7 cellular contexts compared by ENCODE assay signal in genomic region chr20:50137702-50138101, GRCh38. TPM values are rescaled to one million over a fixed set of nuclear protein-coding genes. Genes with fewer than 3 reads are reported as not detected.
DNase-seq lines count a peak whose midpoint lies in the region; ATAC-seq, FAIRE-seq and TF ChIP-seq lines count a peak whose summit lies in the region.
"Not testable (repeated sequence)": the region's sequence is repeated elsewhere in the genome, so short reads cannot be mapped to it uniquely, and the experiment has no call there.

No MANE protein-coding gene starts in this region.

- not testable (repeated sequence) for H2AFZ ChIP-seq in HCT116 (ENCODE audit: low read depth, low read length, poor library complexity, severe bottlenecking); K562 (ENCODE audit: low read depth, low read length); smooth muscle cell (ENCODE audit: low read depth)

- 89% methylated on average over 13 of the region's 13 CpGs for WGBS in K562 (ENCODE audit: insufficient coverage, low coverage, missing lambda C conversion rate)
- WGBS in esophagus squamous epithelium, 2 donors, result 53 to 70% methylated on average over 4 to 13 of the region's 13 CpGs
- 90% methylated on average over 13 of the region's 13 CpGs for WGBS in smooth muscle cell (ENCODE audit: low lambda C conversion rate)

- not testable (repeated sequence) for H3K9me1 ChIP-seq in K562 (ENCODE audit: control insufficient read depth, insufficient read depth, low read length)

- peaks cover 93% of the 10 kb centered on the region for H3K79me2 ChIP-seq in HCT116 (ENCODE audit: insufficient read depth, low read length)
- H3K79me2 ChIP-seq in K562 (ENCODE audit: control insufficient read depth, insufficient read depth, low read length), result peaks cover 28% of the 10 kb centered on the region
- peaks cover 86% of the 10 kb centered on the region for H3K79me2 ChIP-seq in smooth muscle cell (ENCODE audit: low read depth)

- H3K4me1 Mint-ChIP-seq in natural killer cell treated with Interleukin-12 subunit alpha and Interleukin-12 subunit beta and Interleukin-15 and Interleukin-18, amount 100 ng/mL, for 72 hours (ENCODE audit: low read depth in 2 of 2), result peaks cover 6 to 25% of the 10 kb centered on the region in 2 donors

- not testable (repeated sequence) for FAIRE-seq in K562 (lab: Jason Lieb, UNC)

- not testable (repeated sequence) for H4K20me1 ChIP-seq in HCT116 (ENCODE audit: insufficient read depth); K562 (replicated peaks; ENCODE audit: control insufficient read depth, insufficient read depth, low read length)
- peaks cover 92% of the 10 kb centered on the region for H4K20me1 ChIP-seq in smooth muscle cell (ENCODE audit: low read depth)

- POLR2A ChIA-PET in HCT116 (lab: Charles Lee) (interaction anchor here (0.8 kb wide), 1 partner anchor 22 kb away, joined by 3 read pairs; no protein-coding TSS in a partner anchor), K562 (lab: Yijun Ruan, JAX) (interaction anchor here (1.4 to 3.1 kb wide), 3 partner anchors 11 to 16 kb away, joined by 6 to 16 read pairs (median 9); partner anchors contain the start of gene PEDS1)

- H3K4me3 Mint-ChIP-seq in natural killer cell treated with Interleukin-12 subunit alpha and Interleukin-12 subunit beta and Interleukin-15 and Interleukin-18, amount 100 ng/mL, for 72 hours, result not testable (repeated sequence)

- CTCF ChIA-PET in HCT116 (lab: Charles Lee), result interaction anchor here (2.2 kb wide), 1 partner anchor 17 kb away, joined by 6 read pairs; no protein-coding TSS in a partner anchor
- CTCF ChIA-PET in K562 (lab: Yijun Ruan, JAX; ENCODE audit: low intra/inter-chr PET ratio), result not testable (repeated sequence)

- H3K4me3 ChIP-seq in HCT116 (replicated peaks in 1 of 2; ENCODE audit: low read depth in 1 of 2, low read length in 2 of 2); SJSA1; K562; esophagus squamous epithelium; right atrium auricular region; smooth muscle cell: not testable (repeated sequence)

- H3K27ac Mint-ChIP-seq in natural killer cell treated with Interleukin-12 subunit alpha and Interleukin-12 subunit beta and Interleukin-15 and Interleukin-18, amount 100 ng/mL, for 72 hours, result peak overlapping the region; percentile 18 to 79

- ATAC-seq in HCT116; K562; natural killer cell treated with Interleukin-12 subunit alpha and Interleukin-12 subunit beta and Interleukin-15 and Interleukin-18, amount 100 ng/mL, for 72 hours: not testable (repeated sequence)

- not testable (repeated sequence) for TF ChIP-seq RAD21 in HCT116 (IDR thresholded peaks at IDR 0.05; ENCODE audit: low read depth); K562 (CRISPR knock-in tag; conservative IDR thresholded peaks at IDR 0.05 in 1 of 2, IDR thresholded peaks at IDR 0.05 in 1 of 2)

- H3K9me3 ChIP-seq in HCT116 (ENCODE audit: control insufficient read depth in 1 of 2, insufficient read depth in 1 of 2, low read depth in 1 of 2, low read length in 2 of 2); SJSA1 (replicated peaks); K562 (replicated peaks; ENCODE audit: control insufficient read depth, insufficient read depth, low read depth, low read length); esophagus squamous epithelium; right atrium auricular region; smooth muscle cell (replicated peaks; ENCODE audit: low read depth): not testable (repeated sequence)

- 0 out of 2 replicates have a peak overlapping the region, but pooled peaks have one; percentile 9 for H3K9ac ChIP-seq in HCT116 (ENCODE audit: low read length)
- H3K9ac ChIP-seq in K562 (ENCODE audit: insufficient read depth in 1 of 2, low read depth in 2 of 2, low read length in 2 of 2); smooth muscle cell (ENCODE audit: low read depth): not testable (repeated sequence)

- not testable (repeated sequence) for TF ChIP-seq POLR2A in HCT116 (IDR thresholded peaks at IDR 0.05; ENCODE audit: borderline replicate concordance, extremely low read depth, insufficient read depth, insufficient read length); K562 (conservative IDR thresholded peaks at IDR 0.05); esophagus squamous epithelium (IDR thresholded peaks at IDR 0.05)

- not testable (repeated sequence) for TF ChIP-seq EP300 in K562 (IDR thresholded peaks at IDR 0.05; ENCODE audit: low read length)

- intact Hi-C loops in HCT116 (cut with micrococcal nuclease); K562 (cut with micrococcal nuclease); esophagus squamous epithelium (cut with DNase I): not testable (repeated sequence)

- not testable (repeated sequence) for H3K27me3 ChIP-seq in HCT116 (ENCODE audit: insufficient read depth, low read length); SJSA1 (replicated peaks); K562 (ENCODE audit: control insufficient read depth in 2 of 2, insufficient read depth in 2 of 2, low read length in 2 of 2); esophagus squamous epithelium; right atrium auricular region; smooth muscle cell (ENCODE audit: low read depth)

- peaks cover 28 to 54% of the 10 kb centered on the region in 2 experiments for H3K4me1 ChIP-seq in HCT116 (ENCODE audit: control insufficient read depth in 1 of 2, insufficient read depth in 2 of 2, low read length in 2 of 2)
- H3K4me1 ChIP-seq in SJSA1 (replicated peaks), result peaks cover 25% of the 10 kb centered on the region
- H3K4me1 ChIP-seq in K562 (replicated peaks in 1 of 2; ENCODE audit: control insufficient read depth in 2 of 2, insufficient read depth in 2 of 2, low read length in 2 of 2), result peaks cover 4 to 21% of the 10 kb centered on the region in 2 experiments; a peak in 4 of 5 replicates
- peaks cover 49 to 90% (median 51%) of the 10 kb centered on the region in 3 donors for H3K4me1 ChIP-seq in esophagus squamous epithelium
- peaks cover 0 to 57% of the 10 kb centered on the region in 2 donors for H3K4me1 ChIP-seq in right atrium auricular region
- not testable (repeated sequence) for H3K4me1 ChIP-seq in smooth muscle cell (ENCODE audit: low read depth)

- BruUV-seq in HCT116 (replicated peaks; lab: Mats Ljungman, UMichigan); K562 (replicated peaks; lab: Mats Ljungman, UMichigan): not testable (repeated sequence)

- H3K36me3 ChIP-seq in HCT116 (ENCODE audit: control insufficient read depth in 1 of 2, insufficient read depth in 2 of 2, low read length in 2 of 2), result peaks cover 24 to 31% of the 10 kb centered on the region in 2 experiments
- peaks cover 89% of the 10 kb centered on the region for H3K36me3 ChIP-seq in SJSA1
- H3K36me3 ChIP-seq in K562 (ENCODE audit: control insufficient read depth, insufficient read depth, low read length), result peaks cover 70% of the 10 kb centered on the region
- peaks cover 6 to 85% (median 23%) of the 10 kb centered on the region in 3 donors for H3K36me3 ChIP-seq in esophagus squamous epithelium
- H3K36me3 ChIP-seq in right atrium auricular region, result peaks cover 30% of the 10 kb centered on the region
- H3K36me3 ChIP-seq in smooth muscle cell (ENCODE audit: low read depth), result not testable (repeated sequence)

- H3F3A ChIP-seq in smooth muscle cell (ENCODE audit: low read depth), result not testable (repeated sequence)

- RAD21 ChIA-PET in HCT116 (lab: Charles Lee; ENCODE audit: low non-redundant PET in 1 of 2, low total read pairs in 2 of 2, uncharacterized antibody in 2 of 2, unreplicated experiment in 2 of 2), result not testable (repeated sequence)

- H3K36me3 Mint-ChIP-seq in natural killer cell treated with Interleukin-12 subunit alpha and Interleukin-12 subunit beta and Interleukin-15 and Interleukin-18, amount 100 ng/mL, for 72 hours, result not testable (repeated sequence)

- peak overlapping the region; percentile 44; the same call in 1 of the 2 replicates for H3K27ac ChIP-seq in HCT116 (ENCODE audit: low read depth, low read length)
- H3K27ac ChIP-seq in SJSA1, result 0 out of 2 replicates have a peak overlapping the region, but pooled peaks have one; percentile 19
- peak overlapping the region; percentile 2; the same call in 2 of the 3 replicates for H3K27ac ChIP-seq in K562 (ENCODE audit: extremely low read depth, low read depth, low read length)
- peak overlapping the region; percentile 56 to 99 (median 86) for H3K27ac ChIP-seq in esophagus squamous epithelium
- peak overlapping the region; percentile 67 to 71 for H3K27ac ChIP-seq in right atrium auricular region
- peak overlapping the region; percentile 57 for H3K27ac ChIP-seq in smooth muscle cell (ENCODE audit: low read depth)

- TF ChIP-seq CTCF in HCT116 (IDR thresholded peaks at IDR 0.05 in 2 of 3, conservative IDR thresholded peaks at IDR 0.05 in 1 of 3; ENCODE audit: borderline replicate concordance in 1 of 3, insufficient read depth in 1 of 3, low read depth in 2 of 3, low read length in 2 of 3); K562 (IDR thresholded peaks at IDR 0.05 in 2 of 3, conservative IDR thresholded peaks at IDR 0.05 in 1 of 3; ENCODE audit: insufficient read depth in 2 of 3, low read depth in 1 of 3, low read length in 3 of 3); esophagus squamous epithelium (IDR thresholded peaks at IDR 0.05); right atrium auricular region (IDR thresholded peaks at IDR 0.05); smooth muscle cell (IDR thresholded peaks at IDR 0.05; ENCODE audit: borderline replicate concordance, insufficient read depth, poor library complexity, severe bottlenecking): not testable (repeated sequence)

- H3K27me3 Mint-ChIP-seq in natural killer cell treated with Interleukin-12 subunit alpha and Interleukin-12 subunit beta and Interleukin-15 and Interleukin-18, amount 100 ng/mL, for 72 hours, result not testable (repeated sequence)

- in situ Hi-C loops in K562 (cut with MboI), result not testable (repeated sequence)

- DNase-seq in HCT116 (ENCODE audit: low read depth, low spot score); SJSA1 (ENCODE audit: low read depth in 1 of 2, low spot score in 2 of 2); K562 (ENCODE audit: extremely low read depth in 1 of 4, low spot score in 3 of 4); esophagus squamous epithelium (lab: John Stamatoyannopoulos, UW); right atrium auricular region (ENCODE audit: low spot score); natural killer cell treated with Interleukin-12 subunit alpha and Interleukin-12 subunit beta and Interleukin-15 and Interleukin-18, amount 100 ng/mL, for 72 hours (ENCODE audit: low spot score); smooth muscle cell (lab: John Stamatoyannopoulos, UW; ENCODE audit: unreplicated experiment): not testable (repeated sequence)

- H3K9me2 ChIP-seq in HCT116 (ENCODE audit: insufficient read depth), result not testable (repeated sequence)

- H3K9me3 Mint-ChIP-seq in natural killer cell treated with Interleukin-12 subunit alpha and Interleukin-12 subunit beta and Interleukin-15 and Interleukin-18, amount 100 ng/mL, for 72 hours, result not testable (repeated sequence)

- H3K4me2 ChIP-seq in HCT116 (ENCODE audit: low read length), result peak overlapping the region; percentile 64
- not testable (repeated sequence) for H3K4me2 ChIP-seq in K562 (ENCODE audit: insufficient read depth, low read length); smooth muscle cell

RNA-seq across cellular contexts. Expression of gene PEDS1, which starts 15.8 kb away (rescaled TPM):
- total RNA-seq in HCT116 (2021; ENCODE audit: unreplicated experiment) (31.9 TPM), K562 (2014; rRNA removed) (32.8 and 43.9 TPM in 2 replicates), K562 (2014; rRNA removed; fragmentation: Illumina TruSeq; extraction: Trizol) (11.4 and 17.1 TPM in 2 replicates), K562 (2015; rRNA removed; fragmentation: Illumina TruSeq; extraction: Trizol) (24.7 and 24.9 TPM in 2 replicates), K562 (2021) (28.0 and 28.5 TPM in 2 replicates), esophagus squamous epithelium (10 to 100 TPM; 32.8 to 54.0 (median 46.7) TPM), right atrium auricular region (10 to 100 TPM; 26.1 to 30.7 TPM), smooth muscle cell (36.6 and 45.8 TPM in 2 replicates)
- polyA plus RNA-seq in HCT116 (2012), result 43.0 and 49.4 TPM in 2 replicates
- 24.8 and 43.5 TPM in 2 replicates for total RNA-seq in SJSA1 (2014; rRNA removed; shearing (Covaris generic))
- 13.1 and 31.5 TPM in 2 replicates for total RNA-seq in K562 (2011; cell fraction: chromatin; rRNA removed; ENCODE audit: low replicate concordance)
- total RNA-seq in K562 (2011; cell fraction: nucleolus; rRNA removed), result 28.4 and 33.9 TPM in 2 replicates
- total RNA-seq in K562 (2011; cell fraction: nucleoplasm; rRNA removed), result 33.6 and 54.6 TPM in 2 replicates
- polyA plus RNA-seq in K562 (2011; rRNA removed) (23.6 and 53.8 TPM in 2 replicates), K562 (2014; fragmentation: Illumina TruSeq; extraction: Trizol) (38.5 and 40.3 TPM in 2 replicates), K562 (2014; fragmentation: Nextera tagmentation; extraction: Ambion mirVana) (1 to 10 TPM; 2.9 to 3.9 TPM), K562 (2014; rRNA removed) (24.2 and 29.4 TPM in 2 replicates), smooth muscle cell (47.4 and 64.3 TPM in 2 replicates)
- 65.7 and 87.4 TPM in 2 replicates for polyA plus RNA-seq in K562 (2011; cell fraction: cytosol; rRNA removed)
- polyA plus RNA-seq in K562 (2011; cell fraction: nucleus; rRNA removed), result 22.6 and 23.4 TPM in 2 replicates
- 24.6 and 36.8 TPM in 2 replicates for polyA plus RNA-seq in K562 (2012)
- 33.6 and 49.2 TPM in 2 replicates for polyA minus RNA-seq in K562 (2011; rRNA and poly(A)+ RNA removed)
- 34.3 and 45.2 TPM in 2 replicates for polyA minus RNA-seq in K562 (2011; cell fraction: cytosol; rRNA and poly(A)+ RNA removed)
- 4.0 and 5.9 TPM in 2 replicates for polyA minus RNA-seq in K562 (2011; cell fraction: nucleus; rRNA and poly(A)+ RNA removed)
- total RNA-seq in natural killer cell treated with Interleukin-12 subunit alpha and Interleukin-12 subunit beta and Interleukin-15 and Interleukin-18, amount 100 ng/mL, for 72 hours, result 10 to 100 TPM; 31.2 to 33.8 TPM

RNA-seq across cellular contexts. Expression of gene UBE2V1, which starts 24.8 kb away (rescaled TPM):
- 114 TPM for total RNA-seq in HCT116 (2021; ENCODE audit: unreplicated experiment)
- 69.3 and 94.4 TPM in 2 replicates for polyA plus RNA-seq in HCT116 (2012)
- 45.4 and 51.1 TPM in 2 replicates for total RNA-seq in SJSA1 (2014; rRNA removed; shearing (Covaris generic))
- 218 and 364 TPM in 2 replicates for total RNA-seq in K562 (2011; cell fraction: chromatin; rRNA removed; ENCODE audit: low replicate concordance)
- total RNA-seq in K562 (2011; cell fraction: nucleolus; rRNA removed), result 115 and 134 TPM in 2 replicates
- total RNA-seq in K562 (2011; cell fraction: nucleoplasm; rRNA removed), result 295 and 429 TPM in 2 replicates
- total RNA-seq in K562 (2014; rRNA removed), result 62.8 and 94.6 TPM in 2 replicates
- 93.0 and 107 TPM in 2 replicates for total RNA-seq in K562 (2014; rRNA removed; fragmentation: Illumina TruSeq; extraction: Trizol)
- total RNA-seq in K562 (2015; rRNA removed; fragmentation: Illumina TruSeq; extraction: Trizol), result 93.5 and 94.9 TPM in 2 replicates
- total RNA-seq in K562 (2021), result 113 and 119 TPM in 2 replicates
- polyA plus RNA-seq in K562 (2011; rRNA removed), result 112 and 129 TPM in 2 replicates
- 77.3 and 148 TPM in 2 replicates for polyA plus RNA-seq in K562 (2011; cell fraction: cytosol; rRNA removed)
- 118 and 127 TPM in 2 replicates for polyA plus RNA-seq in K562 (2011; cell fraction: nucleus; rRNA removed)
- 139 and 160 TPM in 2 replicates for polyA plus RNA-seq in K562 (2012)
- polyA plus RNA-seq in K562 (2014; fragmentation: Illumina TruSeq; extraction: Trizol), result 237 and 271 TPM in 2 replicates
- 100 to 1,000 TPM; 145 to 357 TPM for polyA plus RNA-seq in K562 (2014; fragmentation: Nextera tagmentation; extraction: Ambion mirVana)
- 146 and 170 TPM in 2 replicates for polyA plus RNA-seq in K562 (2014; rRNA removed)
- 132 and 142 TPM in 2 replicates for polyA minus RNA-seq in K562 (2011; rRNA and poly(A)+ RNA removed)
- 41.7 and 44.1 TPM in 2 replicates for polyA minus RNA-seq in K562 (2011; cell fraction: cytosol; rRNA and poly(A)+ RNA removed)
- polyA minus RNA-seq in K562 (2011; cell fraction: nucleus; rRNA and poly(A)+ RNA removed), result 67.2 and 111 TPM in 2 replicates
- total RNA-seq in esophagus squamous epithelium, result 10 to 100 TPM; 44.4 to 80.7 (median 63.4) TPM
- 10 to 100 TPM; 61.2 to 70.2 TPM for total RNA-seq in right atrium auricular region
- 100 to 1,000 TPM; 198 to 240 TPM for total RNA-seq in natural killer cell treated with Interleukin-12 subunit alpha and Interleukin-12 subunit beta and Interleukin-15 and Interleukin-18, amount 100 ng/mL, for 72 hours
- 94.1 and 94.8 TPM in 2 replicates for total RNA-seq in smooth muscle cell
- polyA plus RNA-seq in smooth muscle cell, result 128 and 141 TPM in 2 replicates

RNA-seq across cellular contexts. Expression of gene CEBPB, which starts 52.9 kb away (rescaled TPM):
- 113 TPM for total RNA-seq in HCT116 (2021; ENCODE audit: unreplicated experiment)
- polyA plus RNA-seq in HCT116 (2012), result 49.1 and 50.9 TPM in 2 replicates
- total RNA-seq in SJSA1 (2014; rRNA removed; shearing (Covaris generic)), result 29.3 and 30.8 TPM in 2 replicates
- 3.3 and 9.2 TPM in 2 replicates for total RNA-seq in K562 (2011; cell fraction: chromatin; rRNA removed; ENCODE audit: low replicate concordance)
- 18.3 and 19.3 TPM in 2 replicates for total RNA-seq in K562 (2011; cell fraction: nucleolus; rRNA removed)
- total RNA-seq in K562 (2011; cell fraction: nucleoplasm; rRNA removed), result 8.7 and 9.0 TPM in 2 replicates
- 41.7 and 51.5 TPM in 2 replicates for total RNA-seq in K562 (2014; rRNA removed)
- 8.1 and 8.3 TPM in 2 replicates for total RNA-seq in K562 (2014; rRNA removed; fragmentation: Illumina TruSeq; extraction: Trizol)
- 5.7 and 6.6 TPM in 2 replicates for total RNA-seq in K562 (2015; rRNA removed; fragmentation: Illumina TruSeq; extraction: Trizol)
- 68.2 and 72.6 TPM in 2 replicates for total RNA-seq in K562 (2021)
- 7.8 and 10.8 TPM in 2 replicates for polyA plus RNA-seq in K562 (2011; rRNA removed)
- polyA plus RNA-seq in K562 (2011; cell fraction: cytosol; rRNA removed), result 12.1 and 32.2 TPM in 2 replicates
- polyA plus RNA-seq in K562 (2011; cell fraction: nucleus; rRNA removed), result 15.5 and 18.1 TPM in 2 replicates
- 16.9 and 44.3 TPM in 2 replicates for polyA plus RNA-seq in K562 (2012)
- 4.6 and 6.8 TPM in 2 replicates for polyA plus RNA-seq in K562 (2014; fragmentation: Illumina TruSeq; extraction: Trizol)
- polyA plus RNA-seq in K562 (2014; fragmentation: Nextera tagmentation; extraction: Ambion mirVana), result 1 to 10 TPM; 1.2 to 1.5 TPM
- 47.7 and 57.9 TPM in 2 replicates for polyA plus RNA-seq in K562 (2014; rRNA removed)
- polyA minus RNA-seq in K562 (2011; rRNA and poly(A)+ RNA removed), result 1.3 and 1.5 TPM in 2 replicates
- 10.1 and 19.9 TPM in 2 replicates for polyA minus RNA-seq in K562 (2011; cell fraction: cytosol; rRNA and poly(A)+ RNA removed)
- polyA minus RNA-seq in K562 (2011; cell fraction: nucleus; rRNA and poly(A)+ RNA removed), result 9.3 and 11.7 TPM in 2 replicates
- total RNA-seq in esophagus squamous epithelium, result 10 to 100 TPM; 31.3 to 46.5 (median 38.2) TPM
- total RNA-seq in right atrium auricular region, result 100 to 1,000 TPM in 1 of 2 donors, 10 to 100 TPM in 1; 61.3 to 102 TPM
- total RNA-seq in natural killer cell treated with Interleukin-12 subunit alpha and Interleukin-12 subunit beta and Interleukin-15 and Interleukin-18, amount 100 ng/mL, for 72 hours, result 100 to 1,000 TPM; 153 to 167 TPM
- 32.0 and 38.0 TPM in 2 replicates for total RNA-seq in smooth muscle cell
- polyA plus RNA-seq in smooth muscle cell, result 112 and 117 TPM in 2 replicates

Comparison
In these comparisons a context has a peak if more than half of its experiments do, and no peak if none do; other contexts are left out.
1. H3K27ac ChIP-seq: peak in every context shown above with its lines; median percentile 86 in esophagus squamous epithelium; 69 in right atrium auricular region; 57 in smooth muscle cell; 44 in HCT116; 19 in SJSA1; 2 in K562.